In genomic region chr7:74606909-74607255, GRCh38 we compare ENCODE assay signal across 8 cellular contexts. TPM values are rescaled to one million over a fixed set of nuclear protein-coding genes. Genes with fewer than 3 reads are reported as not detected.
DNase-seq lines count a peak whose midpoint lies in the region; ATAC-seq and TF ChIP-seq lines count a peak whose summit lies in the region.
"Had no signal": no experiment of that assay in that cellular context is flagged by ENCODE, and none has a peak within 500 bp of the region (broad histone marks: within the 10 kb centered on the region; RNA-seq: fewer than 3 reads in every experiment).

No MANE protein-coding gene starts in this region.

- POLR2A ChIA-PET in HEK293 (lab: Yijun Ruan, JAX) = no interaction called here
- POLR2A ChIA-PET in activated CD8-positive, alpha-beta T cell treated with anti-CD3 and anti-CD28 coated beads, Interleukin-2, amount 10 ng/mL, durations not matched to agents 7 days and 5 days (lab: Charles Lee) = interaction anchor here (0.6 kb wide), 1 partner anchor 733 kb away, joined by 3 read pairs; no protein-coding TSS in a partner anchor

- H3K36me3 ChIP-seq in HEK293 (ENCODE audit: control insufficient read depth in 2 of 2, insufficient read depth in 1 of 2, low read length in 2 of 2) = no peaks in the 10 kb centered on the region; a peak in 1 of 3 replicates

- H3K4me3 ChIP-seq in HEK293 (ENCODE audit: low read depth, low read length) = peak overlapping the region; percentile 30
- peak overlapping the region; percentile 38 for H3K4me3 ChIP-seq in iPS-18c (ENCODE audit: insufficient read depth, low read depth, low read length)

- CTCF ChIA-PET in HEK293 (lab: Yijun Ruan, JAX) = no interaction called here
- CTCF ChIA-PET in activated CD8-positive, alpha-beta T cell treated with anti-CD3 and anti-CD28 coated beads, Interleukin-2, amount 10 ng/mL, durations not matched to agents 7 days and 5 days (lab: Charles Lee) = no interaction called here

- H3K36me3 Mint-ChIP-seq in activated CD8-positive, alpha-beta T cell treated with anti-CD3 and anti-CD28 coated beads, Interleukin-2, amount 10 ng/mL, durations not matched to agents 7 days and 5 days (ENCODE audit: low read depth) = no peaks in the 10 kb centered on the region

- peak overlapping the region; percentile 38 for H3K4me3 Mint-ChIP-seq in activated CD8-positive, alpha-beta T cell treated with anti-CD3 and anti-CD28 coated beads, Interleukin-2, amount 10 ng/mL, durations not matched to agents 7 days and 5 days
- H3K4me3 Mint-ChIP-seq in stimulated activated naive CD8-positive, alpha-beta T cell treated with anti-CD3 and anti-CD28 coated beads, Interleukin-15, amount 100 ng/mL, for 72 hours = peak overlapping the region; percentile 73 to 87

- H3K9me3 ChIP-seq in HEK293 (ENCODE audit: control insufficient read depth, insufficient read depth, low read depth, low read length) (no peaks in the 10 kb centered on the region), iPS-18c (ENCODE audit: control insufficient read depth, insufficient read depth, low read length) (no peaks in the 10 kb centered on the region)

- peaks cover 14% of the 10 kb centered on the region for H3K4me1 Mint-ChIP-seq in activated CD8-positive, alpha-beta T cell treated with anti-CD3 and anti-CD28 coated beads, Interleukin-2, amount 10 ng/mL, durations not matched to agents 7 days and 5 days (ENCODE audit: low read depth)
- peaks cover 24% of the 10 kb centered on the region for H3K4me1 Mint-ChIP-seq in stimulated activated naive CD8-positive, alpha-beta T cell treated with anti-CD3 and anti-CD28 coated beads, Interleukin-15, amount 100 ng/mL, for 72 hours

- no peak overlapping the region for H3K27ac Mint-ChIP-seq in activated CD8-positive, alpha-beta T cell treated with anti-CD3 and anti-CD28 coated beads, Interleukin-2, amount 10 ng/mL, durations not matched to agents 7 days and 5 days
- H3K27ac Mint-ChIP-seq in stimulated activated naive CD8-positive, alpha-beta T cell treated with anti-CD3 and anti-CD28 coated beads, Interleukin-15, amount 100 ng/mL, for 72 hours = no peak overlapping the region

- H3K4me1 ChIP-seq in HEK293 (ENCODE audit: control insufficient read depth, insufficient read depth, low read length) = peaks cover under 1% of the 10 kb centered on the region; the same call in 1 of the 2 replicates

- 0 out of 2 replicates have a peak overlapping the region, but pooled peaks have one; percentile 16 for H3K27ac ChIP-seq in HEK293 (ENCODE audit: extremely low read depth, low read depth, low read length)

- peak; percentile 24 for ATAC-seq in activated CD8-positive, alpha-beta T cell treated with anti-CD3 and anti-CD28 coated beads, Interleukin-2, amount 10 ng/mL, durations not matched to agents 7 days and 5 days
- no peak for ATAC-seq in stimulated activated naive CD8-positive, alpha-beta T cell treated with anti-CD3 and anti-CD28 coated beads, Interleukin-15, amount 100 ng/mL, for 72 hours
- no peak for ATAC-seq in HG02571 (IDR thresholded peaks at IDR 0.05; ENCODE audit: unreplicated experiment)

- no peak for TF ChIP-seq CTCF in HEK293 (tag by site-specific recombination; IDR thresholded peaks at IDR 0.05)

- H3K9me3 Mint-ChIP-seq in activated CD8-positive, alpha-beta T cell treated with anti-CD3 and anti-CD28 coated beads, Interleukin-2, amount 10 ng/mL, durations not matched to agents 7 days and 5 days (ENCODE audit: insufficient read depth) = no peaks in the 10 kb centered on the region
- no peaks in the 10 kb centered on the region for H3K9me3 Mint-ChIP-seq in stimulated activated naive CD8-positive, alpha-beta T cell treated with anti-CD3 and anti-CD28 coated beads, Interleukin-15, amount 100 ng/mL, for 72 hours

- no peak for DNase-seq in activated CD8-positive, alpha-beta T cell treated with anti-CD3 and anti-CD28 coated beads, Interleukin-2, amount 10 ng/mL, durations not matched to agents 7 days and 5 days
- DNase-seq in stimulated activated naive CD8-positive, alpha-beta T cell treated with anti-CD3 and anti-CD28 coated beads, Interleukin-15, amount 100 ng/mL, for 72 hours = no peak
- DNase-seq in A172 (ENCODE audit: low spot score) (no peak), NCI-H82 treated with DMSO at 0.1 percent for 48 hours (lab: John Stamatoyannopoulos, UW; ENCODE audit: unreplicated experiment) (no peak)
- DNase-seq: GOT3 had no signal

- peaks cover 7% of the 10 kb centered on the region for H3K27me3 Mint-ChIP-seq in activated CD8-positive, alpha-beta T cell treated with anti-CD3 and anti-CD28 coated beads, Interleukin-2, amount 10 ng/mL, durations not matched to agents 7 days and 5 days (ENCODE audit: low read depth)
- H3K27me3 Mint-ChIP-seq in stimulated activated naive CD8-positive, alpha-beta T cell treated with anti-CD3 and anti-CD28 coated beads, Interleukin-15, amount 100 ng/mL, for 72 hours = no peaks in the 10 kb centered on the region

TF ChIP-seq in HEK293, 187 proteins besides CTCF, POLR2A, EP300 and RAD21:
- TF ChIP-seq ZNF121 (tag by site-specific recombination; IDR thresholded peaks at IDR 0.05) (peak; percentile 95; the same call in 1 of the 2 replicates), ZBTB21 (tag by site-specific recombination; IDR thresholded peaks at IDR 0.05) (no peak)

RNA-seq across cellular contexts. Expression of gene GTF2I, which starts 50.6 kb away (rescaled TPM):
- total RNA-seq in activated CD8-positive, alpha-beta T cell treated with anti-CD3 and anti-CD28 coated beads, Interleukin-2, amount 10 ng/mL, durations not matched to agents 7 days and 5 days = 100 to 1,000 TPM; 173 to 177 TPM
- total RNA-seq in A172 (2014; rRNA removed; shearing (Covaris generic)) = 178 and 188 TPM in 2 replicates
